ENCODE assay signal across 8 cellular contexts in genomic region chr16:1350691-1351090, GRCh38. TPM values are rescaled to one million over a fixed set of nuclear protein-coding genes. Genes with fewer than 3 reads are reported as not detected.
DNase-seq lines count a peak whose midpoint lies in the region; ATAC-seq, FAIRE-seq and TF ChIP-seq lines count a peak whose summit lies in the region.

No MANE protein-coding gene starts in this region.

- peaks cover 0 to 34% of the 10 kb centered on the region in 2 donors for H3K4me1 ChIP-seq in right atrium auricular region
- H3K4me1 ChIP-seq in mononuclear cell (ENCODE audit: insufficient read depth, low read length) = peaks cover 31% of the 10 kb centered on the region
- peaks cover 7 to 9% of the 10 kb centered on the region in 2 donors for H3K4me1 ChIP-seq in uterus

- DNase-seq in right atrium auricular region (ENCODE audit: low spot score) = no peak
- DNase-seq in left cardiac atrium = no peak
- DNase-seq in MCF 10A (ENCODE audit: unreplicated experiment) = no peak
- DNase-seq in uterus = no peak
- no peak for DNase-seq in H54 (ENCODE audit: insufficient read length, low spot score)

- H3K9me3 ChIP-seq in right atrium auricular region (no peaks in the 10 kb centered on the region), mononuclear cell (ENCODE audit: low read depth, low read length) (no peaks in the 10 kb centered on the region), uterus (no peaks in the 10 kb centered on the region)

- CTCF ChIA-PET in MCF 10A (lab: Yijun Ruan, JAX) = no interaction called here

- peaks cover 24% of the 10 kb centered on the region for H3K4me1 Mint-ChIP-seq in MCF 10A (ENCODE audit: insufficient read depth, unreplicated experiment)

- H3K27ac ChIP-seq in right atrium auricular region (no peak overlapping the region), uterus (no peak overlapping the region)

- TF ChIP-seq CTCF in right atrium auricular region (IDR thresholded peaks at IDR 0.05) = no peak
- TF ChIP-seq CTCF in MCF 10A (IDR thresholded peaks at IDR 0.05; ENCODE audit: unreplicated experiment) = no peak
- TF ChIP-seq CTCF in uterus (IDR thresholded peaks at IDR 0.05) = no peak

- POLR2A ChIA-PET in MCF 10A (lab: Yijun Ruan, JAX) = interaction anchor here (0.6 to 1.2 kb wide), 6 partner anchors 28 to 864 kb away, joined by 3 to 7 read pairs (median 3); partner anchors contain the start of genes PGP, UBE2I and UQCC4

- no peak for ATAC-seq in left cardiac atrium
- no peak for ATAC-seq in HG02884 (IDR thresholded peaks at IDR 0.05; ENCODE audit: unreplicated experiment)
- no peak for ATAC-seq in HG03469 (IDR thresholded peaks at IDR 0.05; ENCODE audit: unreplicated experiment)

- no peaks in the 10 kb centered on the region for H3K27me3 Mint-ChIP-seq in MCF 10A (ENCODE audit: insufficient read depth, unreplicated experiment)

- H3K27me3 ChIP-seq in right atrium auricular region = no peaks in the 10 kb centered on the region
- H3K27me3 ChIP-seq in mononuclear cell (ENCODE audit: insufficient read depth, low read length) = no peaks in the 10 kb centered on the region
- H3K27me3 ChIP-seq in uterus = no peaks in the 10 kb centered on the region

- TF ChIP-seq POLR2A in uterus (IDR thresholded peaks at IDR 0.05) = no peak
- no peak for TF ChIP-seq POLR2A in H54 (IDR thresholded peaks at IDR 0.05; ENCODE audit: low read depth, low read length)

- intact Hi-C loops in left cardiac atrium (cut with DNase I) = no loop called here
- intact Hi-C loops in MCF 10A (cut with micrococcal nuclease) = no loop called here
- intact Hi-C loops in uterus (cut with DNase I; ENCODE audit: low total_unique reads) = no loop called here

- peaks cover 18% of the 10 kb centered on the region for H3K36me3 Mint-ChIP-seq in MCF 10A (ENCODE audit: insufficient read depth, unreplicated experiment)

- H3K4me3 Mint-ChIP-seq in MCF 10A (ENCODE audit: unreplicated experiment) = peak overlapping the region; percentile 78

- H3K9me3 Mint-ChIP-seq in MCF 10A (ENCODE audit: unreplicated experiment) = no peaks in the 10 kb centered on the region

- no peak overlapping the region for H3K27ac Mint-ChIP-seq in MCF 10A (ENCODE audit: low read depth, unreplicated experiment)

- no TSS peak for BruUV-seq in MCF 10A (replicated peaks; lab: Mats Ljungman, UMichigan)

- FAIRE-seq in H54 (lab: Jason Lieb, UNC) = no peak

- H3K36me3 ChIP-seq in right atrium auricular region (peaks cover 24% of the 10 kb centered on the region), uterus (no peaks in the 10 kb centered on the region)

- H3K4me3 ChIP-seq in right atrium auricular region (peak overlapping the region; percentile 89 to 97), mononuclear cell (ENCODE audit: low read length) (peak overlapping the region; percentile 63), uterus (peak overlapping the region; percentile 50 to 83)

RNA-seq across cellular contexts. Expression of gene TSR3, which starts 1.0 kb away (rescaled TPM):
- 10 to 100 TPM; 72.8 to 73.7 TPM for total RNA-seq in right atrium auricular region
- 10 to 100 TPM; 44.5 to 59.1 TPM for total RNA-seq in left cardiac atrium
- 49.6 and 58.2 TPM in 2 replicates for total RNA-seq in MCF 10A (2022)
- 21.3 TPM for total RNA-seq in mononuclear cell
- total RNA-seq in uterus = 100 to 1,000 TPM in 1 of 4 donors, 10 to 100 TPM in 3; 15.9 to 101 (median 30.8) TPM

RNA-seq across cellular contexts. Expression of gene GNPTG, which starts 1.0 kb away (rescaled TPM):
- total RNA-seq in right atrium auricular region (10 to 100 TPM; 31.8 to 46.7 TPM), left cardiac atrium (10 to 100 TPM; 44.1 to 44.3 TPM), MCF 10A (2022) (37.6 and 41.6 TPM in 2 replicates), mononuclear cell (29.8 TPM), uterus (10 to 100 TPM; 28.4 to 95.9 (median 48.6) TPM)

RNA-seq across cellular contexts. Expression of gene BAIAP3, which starts 17.2 kb away (rescaled TPM):
- 1 to 10 TPM in 1 of 2 donors, under 1 TPM in 1; 0.35 to 2.4 TPM for total RNA-seq in right atrium auricular region
- total RNA-seq in left cardiac atrium = 1 to 10 TPM in 1 of 2 donors, under 1 TPM in 1; 0.99 to 2.7 TPM
- 0.49 and 0.75 TPM in 2 replicates for total RNA-seq in MCF 10A (2022)
- 2.3 TPM for total RNA-seq in mononuclear cell
- total RNA-seq in uterus = 1 to 10 TPM in 3 of 4 donors, under 1 TPM in 1; 0.59 to 5.5 (median 3.5) TPM

RNA-seq across cellular contexts. Expression of gene UBE2I, which starts 41.3 kb away (rescaled TPM):
- total RNA-seq in right atrium auricular region (10 to 100 TPM; 58.8 to 59.5 TPM), left cardiac atrium (10 to 100 TPM; 74.3 to 80.8 TPM), MCF 10A (2022) (163 and 172 TPM in 2 replicates), mononuclear cell (108 TPM), uterus (100 to 1,000 TPM in 1 of 4 donors, 10 to 100 TPM in 3; 25.9 to 133 (median 63.0) TPM)
